Comparison of ENCODE assay signal across 18 cellular contexts in the genomic region with DNA sequence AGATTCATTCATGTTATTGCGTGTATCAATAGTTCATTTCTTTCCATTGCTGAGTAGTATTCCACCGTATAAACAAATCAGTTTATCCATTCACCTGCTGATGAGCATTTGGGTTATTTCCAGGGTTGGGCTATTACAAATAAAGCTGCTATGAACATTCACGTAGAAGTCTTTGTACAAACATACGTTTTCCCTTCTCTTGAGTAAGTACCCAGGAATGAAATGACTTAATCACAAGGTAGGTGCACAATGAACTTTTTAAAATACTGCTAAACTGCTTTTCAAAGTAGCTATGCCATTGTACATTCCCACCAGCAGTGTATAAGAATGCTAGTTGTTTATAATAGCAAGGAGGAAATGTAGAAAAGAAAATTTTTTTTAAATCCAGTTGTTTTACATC. TPM values are rescaled to one million over a fixed set of nuclear protein-coding genes. Genes with fewer than 3 reads are reported as not detected.
"Had no signal": no experiment of that assay in that cellular context is flagged by ENCODE, and none has a peak within 500 bp of the region (broad histone marks: within the 10 kb centered on the region; RNA-seq: fewer than 3 reads in every experiment).

No MANE protein-coding gene starts in this region.

- H3K27me3 ChIP-seq: tibial artery had no signal

- H3K27ac ChIP-seq: coronary artery, esophagus muscularis mucosa, left lung, prostate gland, skin epidermis, tibial artery had no signal

- H3K36me3 ChIP-seq: left lung, prostate gland, tibial artery had no signal

- ATAC-seq: left lung; right cardiac atrium; stimulated activated naive CD8-positive, alpha-beta T cell treated with anti-CD3 and anti-CD28 coated beads, Interleukin-15, Interleukin-2, amounts not matched to agents 100 U/mL and 50 U/mL, for 24 hours; WTC11 had no signal

- H3K9me3 ChIP-seq: esophagus muscularis mucosa, left lung, prostate gland, tibial artery had no signal

- DNase-seq: activated naive CD8-positive, alpha-beta T cell treated with anti-CD3 and anti-CD28 coated beads, Interleukin-2, amount 10 ng/mL, durations not matched to agents 7 days and 5 days; hippocampal formation; islet precursor cell; left lung; midbrain; nephron progenitor cell; occipital lobe; right cardiac atrium; stimulated activated naive CD8-positive, alpha-beta T cell treated with anti-CD3 and anti-CD28 coated beads, Interleukin-15, Interleukin-2, amounts not matched to agents 100 U/mL and 50 U/mL, for 24 hours; substantia nigra; tibial artery had no signal

- H3K4me1 ChIP-seq: esophagus muscularis mucosa, left lung, prostate gland, tibial artery had no signal

- H3K4me3 ChIP-seq: coronary artery, esophagus muscularis mucosa, left lung, prostate gland, skin epidermis, tibial artery had no signal

RNA-seq across cellular contexts. Expression of gene SYTL4, which starts 35.9 kb away (rescaled TPM):
- total RNA-seq: activated CD4-positive, alpha-beta T cell treated with anti-CD3 and anti-CD28 coated beads for 36 hours; activated naive CD8-positive, alpha-beta T cell treated with anti-CD3 and anti-CD28 coated beads, Interleukin-2, amount 10 ng/mL, durations not matched to agents 7 days and 5 days; activated T-helper 1 cell treated with anti-CD3 and anti-CD28 coated beads, Interleukin-12 subunit alpha, Interleukin-12 subunit beta, Interleukin-2, Interleukin-4 antibody, amounts not matched to agents 30 ng/mL and 10 ng/mL and 1 ng/mL, durations not matched to agents 14 hours and 24 hours and 36 hours had no signal

RNA-seq across cellular contexts. Expression of gene SRPX2, which starts 52.0 kb away (rescaled TPM):
- total RNA-seq: activated CD4-positive, alpha-beta T cell treated with anti-CD3 and anti-CD28 coated beads for 36 hours; activated naive CD8-positive, alpha-beta T cell treated with anti-CD3 and anti-CD28 coated beads, Interleukin-2, amount 10 ng/mL, durations not matched to agents 7 days and 5 days; activated T-helper 1 cell treated with anti-CD3 and anti-CD28 coated beads, Interleukin-12 subunit alpha, Interleukin-12 subunit beta, Interleukin-2, Interleukin-4 antibody, amounts not matched to agents 30 ng/mL and 10 ng/mL and 1 ng/mL, durations not matched to agents 14 hours and 24 hours and 36 hours had no signal

RNA-seq across cellular contexts. Expression of gene TSPAN6, which starts 59.4 kb away (rescaled TPM):
- total RNA-seq: activated T-helper 1 cell treated with anti-CD3 and anti-CD28 coated beads, Interleukin-12 subunit alpha, Interleukin-12 subunit beta, Interleukin-2, Interleukin-4 antibody, amounts not matched to agents 30 ng/mL and 10 ng/mL and 1 ng/mL, durations not matched to agents 14 hours and 24 hours and 36 hours had no signal
